In the genomic region with DNA sequence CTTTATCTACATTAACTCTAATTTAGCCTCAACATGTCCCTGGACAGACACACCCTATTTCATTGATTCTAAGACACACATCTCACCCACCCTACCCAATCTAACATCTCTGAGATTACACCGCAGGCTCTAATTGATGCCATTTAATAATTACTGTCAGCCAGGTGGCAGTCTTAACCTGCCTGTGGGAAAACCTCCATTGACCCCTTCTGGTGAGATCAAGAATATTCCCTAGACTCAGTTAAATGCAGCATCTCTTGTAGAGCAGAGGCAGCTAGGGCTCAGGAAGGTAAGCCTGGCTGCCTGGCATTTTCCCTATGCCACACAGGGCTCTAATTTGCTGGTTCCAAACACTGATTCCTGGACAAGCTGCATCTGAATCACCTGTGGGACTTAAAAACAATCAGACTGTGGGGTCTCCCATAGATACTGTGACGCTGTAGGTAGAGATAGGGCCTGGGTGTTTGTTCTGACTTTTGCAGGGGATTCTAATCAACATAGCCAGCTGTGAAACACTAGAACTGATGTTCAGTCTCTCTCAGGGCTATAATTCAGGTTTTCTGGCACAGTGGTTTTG, we compare ENCODE assay signal across 1 cellular context.
TF ChIP-seq lines count a peak whose summit lies in the region.

No MANE protein-coding gene starts in this region.

TF ChIP-seq in endothelial cell of umbilical vein, 7 proteins besides CTCF, POLR2A, EP300 and RAD21:
- no peak for TF ChIP-seq JUN (IDR thresholded peaks at IDR 0.05; ENCODE audit: borderline replicate concordance, insufficient read depth, insufficient read length, low read depth)
- no peak for TF ChIP-seq EZH2 (IDR thresholded peaks at IDR 0.05; ENCODE audit: borderline replicate concordance, low read depth, low read length, severe bottlenecking)
- no peak for TF ChIP-seq GATA2 (IDR thresholded peaks at IDR 0.05; ENCODE audit: insufficient read depth, insufficient read length, low read depth, low read length)
- TF ChIP-seq, protein P1, sequence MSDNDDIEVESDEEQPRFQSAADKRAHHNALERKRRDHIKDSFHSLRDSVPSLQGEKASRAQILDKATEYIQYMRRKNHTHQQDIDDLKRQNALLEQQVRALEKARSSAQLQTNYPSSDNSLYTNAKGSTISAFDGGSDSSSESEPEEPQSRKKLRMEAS (IDR thresholded peaks at IDR 0.05; ENCODE audit: insufficient read depth, insufficient read length) = no peak
- no peak for TF ChIP-seq MYC (IDR thresholded peaks at IDR 0.05; ENCODE audit: low read depth, low read length)
- no peak for TF ChIP-seq POLR2AphosphoS5 (IDR thresholded peaks at IDR 0.05; ENCODE audit: insufficient read depth, low read depth, low read length)
- TF ChIP-seq FOS (IDR thresholded peaks at IDR 0.05; ENCODE audit: borderline replicate concordance, insufficient read depth, low read length) = no peak
TF ChIP-seq in endothelial cell of umbilical vein: peak in this region for 0.
